Comparison of ENCODE assay signal across 13 cellular contexts in genomic region chr2:221444106-221444505, GRCh38.
DNase-seq lines count a peak whose midpoint lies in the region; ATAC-seq, FAIRE-seq and TF ChIP-seq lines count a peak whose summit lies in the region.
"Had no signal": no experiment of that assay in that cellular context is flagged by ENCODE, and none has a peak within 500 bp of the region (broad histone marks: within the 10 kb centered on the region; RNA-seq: fewer than 3 reads in every experiment).

No MANE protein-coding gene starts in this region.

- H3K4me1 ChIP-seq in adipocyte (ENCODE audit: control insufficient read depth, insufficient read depth, low read length) = peaks cover 17% of the 10 kb centered on the region
- peaks cover 2% of the 10 kb centered on the region for H3K4me1 ChIP-seq in right cardiac atrium (ENCODE audit: control insufficient read depth, insufficient read depth, low read length)
- peaks cover 24% of the 10 kb centered on the region for H3K4me1 ChIP-seq in suprapubic skin

- in situ Hi-C loops in GM13977 (cut with MboI; ENCODE audit: low pct_unique_long_range_greater_than_20kb, low sequenced_read_pairs, unreplicated experiment) (no loop called here), G401 (cut with HindIII; ENCODE audit: low sequenced_read_pairs) (no loop called here)

- intact Hi-C loops in right cardiac atrium (cut with DNase I) = loop anchor here in 1 of 4 donors (5.0 kb wide), 1 partner anchor 128 kb away; the partner anchor contains the start of gene EPHA4

- WGBS in right cardiac atrium = 25% methylated on average over 2 of the region's 2 CpGs
- 43% methylated on average over 2 of the region's 2 CpGs for WGBS in suprapubic skin

- no peak for TF ChIP-seq POLR2A in suprapubic skin (IDR thresholded peaks at IDR 0.05)

- TF ChIP-seq CTCF in suprapubic skin (IDR thresholded peaks at IDR 0.05) (no peak), GM13977 (IDR thresholded peaks at IDR 0.05; ENCODE audit: extremely low read depth, insufficient read depth, missing control alignments) (no peak)

- no peak for TF ChIP-seq EP300 in suprapubic skin (IDR thresholded peaks at IDR 0.05)

- H3K27ac ChIP-seq in right cardiac atrium (ENCODE audit: low read length) (peak overlapping the region; percentile 62), suprapubic skin (no peak overlapping the region)

- peak overlapping the region; percentile 12 for H3K4me3 ChIP-seq in adipocyte (ENCODE audit: low read length)
- no peak overlapping the region for H3K4me3 ChIP-seq in right cardiac atrium (ENCODE audit: low read length)
- H3K4me3 ChIP-seq in suprapubic skin = no peak overlapping the region

- H3K36me3 ChIP-seq in adipocyte (ENCODE audit: control insufficient read depth, insufficient read depth, low read length, severe bottlenecking) = peaks cover 42% of the 10 kb centered on the region
- H3K36me3 ChIP-seq in suprapubic skin = peaks cover 28% of the 10 kb centered on the region

- no peak for FAIRE-seq in HTR-8/SVneo (lab: Jason Lieb, UNC)
- FAIRE-seq: D721Med had no signal

- DNase-seq in AG08395 (ENCODE audit: low spot score) (peak; percentile 59), HTR-8/SVneo (ENCODE audit: insufficient read length, low spot score) (peak; percentile 9), adipocyte (ENCODE audit: low read depth) (peak; percentile 52), right cardiac atrium (peak; percentile 32 to 64 (median 62)), suprapubic skin (ENCODE audit: low spot score in 2 of 2) (no peak), GM13977 (ENCODE audit: low spot score) (no peak), G401 (ENCODE audit: low spot score) (no peak)
- DNase-seq: activated CD4-positive, alpha-beta T cell treated with anti-CD3 and anti-CD28 coated beads, Interleukin-2, amount 10 ng/mL, durations not matched to agents 24 days and 14 days; GOT3; immature natural killer cell; NCI-H510A had no signal

- no peaks in the 10 kb centered on the region for H3K9me3 ChIP-seq in adipocyte (ENCODE audit: control insufficient read depth, low read length)
- no peaks in the 10 kb centered on the region for H3K9me3 ChIP-seq in right cardiac atrium (ENCODE audit: control insufficient read depth, low read length)
- no peaks in the 10 kb centered on the region for H3K9me3 ChIP-seq in suprapubic skin

- peak overlapping the region; percentile 33 for H3K9ac ChIP-seq in adipocyte (ENCODE audit: low read length)

- H3K27me3 ChIP-seq in adipocyte (replicated peaks; ENCODE audit: control insufficient read depth, insufficient read depth, low read length) (no peaks in the 10 kb centered on the region), right cardiac atrium (ENCODE audit: control insufficient read depth, insufficient read depth) (no peaks in the 10 kb centered on the region), suprapubic skin (no peaks in the 10 kb centered on the region)

- ATAC-seq in right cardiac atrium = peak; percentile 86 to 95
- no peak for ATAC-seq in HG02870 (IDR thresholded peaks at IDR 0.05; ENCODE audit: unreplicated experiment)

Comparison
In these comparisons a context has a peak if more than half of its experiments do, and no peak if none do; other contexts are left out.
1. DNase-seq: peak in AG08395 (single experiment), HTR-8/SVneo (single experiment), adipocyte (single experiment) and right cardiac atrium (3 of 3); none in suprapubic skin (0 of 2), GM13977 (single experiment) and G401 (single experiment).